In the genomic region with DNA sequence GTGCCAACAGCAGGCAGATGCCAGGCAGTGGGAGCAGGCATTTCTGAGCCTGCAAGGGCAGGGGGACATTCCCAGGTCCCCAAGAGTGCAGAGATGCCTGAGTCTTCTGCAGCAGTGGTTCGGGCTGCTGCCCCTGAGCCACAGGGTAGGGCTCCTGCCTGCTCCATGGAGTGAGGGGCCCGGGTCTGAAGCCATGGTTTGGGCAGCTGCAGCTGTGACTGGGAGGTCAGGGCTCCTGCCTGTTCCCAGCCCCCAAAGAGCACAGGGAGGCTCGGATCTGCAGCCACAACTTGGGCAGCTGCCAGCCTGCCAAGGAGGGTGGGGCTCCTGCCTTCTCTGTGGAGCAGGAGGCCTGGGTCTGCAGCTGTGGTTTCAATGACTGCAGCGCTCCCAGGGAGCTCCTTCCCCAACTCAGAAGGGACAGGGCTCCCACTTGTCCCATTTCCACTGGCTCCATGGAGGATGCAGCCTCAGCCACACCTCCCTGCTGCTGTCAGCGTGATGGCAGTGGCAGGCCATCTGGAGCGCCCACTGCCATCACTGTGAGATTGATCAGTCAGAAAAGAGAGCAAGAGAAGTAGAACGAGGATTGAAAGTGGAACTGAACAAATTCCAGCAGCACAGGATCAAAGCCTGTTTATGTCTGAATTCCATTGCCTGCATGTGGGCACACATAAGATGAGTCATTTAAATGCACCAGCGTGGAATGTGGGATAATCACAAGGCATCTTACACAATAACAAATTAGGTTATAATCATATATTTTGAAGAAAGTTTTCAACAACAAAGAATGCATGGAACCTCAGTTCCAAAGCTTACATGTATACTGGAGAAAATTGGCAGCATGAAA, we compare ENCODE assay signal across 28 cellular contexts.
DNase-seq lines count a peak whose midpoint lies in the region; ATAC-seq, FAIRE-seq and TF ChIP-seq lines count a peak whose summit lies in the region.
"Had no signal": no experiment of that assay in that cellular context is flagged by ENCODE, and none has a peak within 500 bp of the region (broad histone marks: within the 10 kb centered on the region; RNA-seq: fewer than 3 reads in every experiment).

No MANE protein-coding gene starts in this region.

- ATAC-seq in HG03565 (IDR thresholded peaks at IDR 0.05; ENCODE audit: unreplicated experiment) = no peak
- ATAC-seq: activated naive CD8-positive, alpha-beta T cell treated with anti-CD3 and anti-CD28 coated beads, Interleukin-2, amount 50 U/mL, for 24 hours; effector memory CD8-positive, alpha-beta T cell; K562; left ventricle myocardium superior; natural killer cell treated with Interleukin-12 subunit alpha and Interleukin-12 subunit beta and Interleukin-15 and Interleukin-18, amount 100 ng/mL, for 72 hours had no signal

- H3K4me3 ChIP-seq in suprapubic skin = no peak overlapping the region
- H3K4me3 ChIP-seq: colonic mucosa, K562 had no signal

- TF ChIP-seq CTCF in suprapubic skin (IDR thresholded peaks at IDR 0.05) = no peak

- TF ChIP-seq EP300 in suprapubic skin (IDR thresholded peaks at IDR 0.05) = no peak

- no peaks in the 10 kb centered on the region for H3K27me3 ChIP-seq in suprapubic skin
- H3K27me3 ChIP-seq: colonic mucosa had no signal

- DNase-seq in M059J (ENCODE audit: low read depth) (peak; percentile 0), globus pallidus (ENCODE audit: low spot score) (peak; percentile 2), urothelium cell line (ENCODE audit: low spot score) (peak; percentile 7), NCI-H1930 (lab: John Stamatoyannopoulos, UW) (no peak), suprapubic skin (ENCODE audit: low spot score in 2 of 2) (no peak)
- DNase-seq: activated CD4-positive, alpha-beta T cell treated with anti-CD3 and anti-CD28 coated beads, Interleukin-2, amount 10 ng/mL, durations not matched to agents 24 days and 14 days; activated naive CD8-positive, alpha-beta T cell treated with anti-CD3 and anti-CD28 coated beads, Interleukin-2, amount 50 U/mL, for 24 hours; activated T-cell treated with anti-CD3 and anti-CD28 coated beads, Interleukin-2, amount 50 U/mL, for 24 hours; colonic mucosa; DMS79; effector memory CD8-positive, alpha-beta T cell; HCEC 1CT; immature natural killer cell; left ventricle myocardium superior; MM.1S; NCI-H2081; NCI-H345; NCI-H82; small intestine; stimulated activated CD4-positive, alpha-beta T cell treated with anti-CD3 and anti-CD28 coated beads, Interleukin-1b, Interleukin-23, amount 100 ng/mL, for 48 hours; SW 1271; T1000 had no signal

- no peaks in the 10 kb centered on the region for H3K36me3 ChIP-seq in suprapubic skin
- H3K36me3 ChIP-seq: colonic mucosa had no signal

- no peaks in the 10 kb centered on the region for H3K9me3 ChIP-seq in suprapubic skin
- H3K9me3 ChIP-seq: colonic mucosa had no signal

- H3K27ac ChIP-seq in angular gyrus (ENCODE audit: low read depth, low read length) (peak overlapping the region; percentile 19), suprapubic skin (no peak overlapping the region)
- H3K27ac ChIP-seq: colonic mucosa had no signal

- FAIRE-seq in urothelium cell line (lab: Jason Lieb, UNC) = no peak
- FAIRE-seq: frontal cortex, HTR-8/SVneo, K562, small intestine had no signal

- WGBS in suprapubic skin = 65% methylated on average over 6 of the region's 8 CpGs

- TF ChIP-seq POLR2A in suprapubic skin (IDR thresholded peaks at IDR 0.05) = no peak

- H3K4me1 ChIP-seq in suprapubic skin = no peaks in the 10 kb centered on the region
- H3K4me1 ChIP-seq: colonic mucosa had no signal

Comparison
In these comparisons a context has a peak if more than half of its experiments do, and no peak if none do; other contexts are left out.
1. DNase-seq: peak in M059J (single experiment), globus pallidus (single experiment) and urothelium cell line (single experiment); none in NCI-H1930 (0 of 2) and suprapubic skin (0 of 2).